In genomic region chrY:7283006-7283405, GRCh38 we compare ENCODE assay signal across 16 cellular contexts.
DNase-seq lines count a peak whose midpoint lies in the region; ATAC-seq lines count a peak whose summit lies in the region.
"Had no signal": no experiment of that assay in that cellular context is flagged by ENCODE, and none has a peak within 500 bp of the region (broad histone marks: within the 10 kb centered on the region; RNA-seq: fewer than 3 reads in every experiment).

No MANE protein-coding gene starts in this region.

- no peak for ATAC-seq in activated T-helper 17 cell treated with anti-CD3 and anti-CD28 coated beads, Interleukin-2, amount 50 U/mL, for 72 hours (replicated peaks)
- ATAC-seq in naive thymus-derived CD8-positive, alpha-beta T cell, result peak; percentile 31 to 40
- ATAC-seq in left colon (no peak), HG02938 (IDR thresholded peaks at IDR 0.05; ENCODE audit: unreplicated experiment) (no peak), HG03520 (IDR thresholded peaks at IDR 0.05; ENCODE audit: unreplicated experiment) (no peak)
- ATAC-seq: right cardiac atrium had no signal

- H3K4me3 Mint-ChIP-seq in activated naive CD4-positive, alpha-beta T cell treated with anti-CD3 and anti-CD28 coated beads for 36 hours, result peak overlapping the region; percentile 27
- H3K4me3 Mint-ChIP-seq in activated T-helper 17 cell treated with anti-CD3 and anti-CD28 coated beads, Interleukin-2, amount 50 U/mL, for 72 hours, result peak overlapping the region; percentile 62
- peak overlapping the region in 6 of 10 donors; percentile 50 to 81 (median 69) for H3K4me3 Mint-ChIP-seq in naive thymus-derived CD8-positive, alpha-beta T cell

- no peaks in the 10 kb centered on the region for H3K9me3 Mint-ChIP-seq in activated naive CD4-positive, alpha-beta T cell treated with anti-CD3 and anti-CD28 coated beads for 36 hours
- H3K9me3 Mint-ChIP-seq in activated T-helper 17 cell treated with anti-CD3 and anti-CD28 coated beads, Interleukin-2, amount 50 U/mL, for 72 hours, result no peaks in the 10 kb centered on the region
- no peaks in the 10 kb centered on the region for H3K9me3 Mint-ChIP-seq in naive thymus-derived CD8-positive, alpha-beta T cell

- peaks cover 67% of the 10 kb centered on the region for H3K4me1 Mint-ChIP-seq in activated naive CD4-positive, alpha-beta T cell treated with anti-CD3 and anti-CD28 coated beads for 36 hours (ENCODE audit: low read depth)
- H3K4me1 Mint-ChIP-seq in activated T-helper 17 cell treated with anti-CD3 and anti-CD28 coated beads, Interleukin-2, amount 50 U/mL, for 72 hours, result peaks cover 16% of the 10 kb centered on the region
- peaks cover 38 to 79% (median 60%) of the 10 kb centered on the region in 4 donors for H3K4me1 Mint-ChIP-seq in naive thymus-derived CD8-positive, alpha-beta T cell

- peak overlapping the region; percentile 49 for H3K27ac ChIP-seq in KOPT-K1 (ENCODE audit: low read depth, low read length, poor library complexity, severe bottlenecking)
- H3K27ac ChIP-seq: colonic mucosa, ovary, SK-N-MC, testis had no signal

- intact Hi-C loops in activated naive CD4-positive, alpha-beta T cell treated with anti-CD3 and anti-CD28 coated beads for 36 hours (cut with micrococcal nuclease), result no loop called here
- intact Hi-C loops in left colon (cut with DNase I, micrococcal nuclease), result no loop called here

- POLR2A ChIA-PET in naive thymus-derived CD8-positive, alpha-beta T cell (lab: Charles Lee), result interaction anchor here (1.1 kb wide), 1 partner anchor 10 kb away, joined by 9 read pairs; no protein-coding TSS in a partner anchor

- peaks cover 58% of the 10 kb centered on the region for H3K36me3 Mint-ChIP-seq in activated naive CD4-positive, alpha-beta T cell treated with anti-CD3 and anti-CD28 coated beads for 36 hours (ENCODE audit: low read depth)
- H3K36me3 Mint-ChIP-seq in activated T-helper 17 cell treated with anti-CD3 and anti-CD28 coated beads, Interleukin-2, amount 50 U/mL, for 72 hours (ENCODE audit: low read depth), result peaks cover 95% of the 10 kb centered on the region
- H3K36me3 Mint-ChIP-seq in naive thymus-derived CD8-positive, alpha-beta T cell, result peaks cover 0 to 60% (median 7%) of the 10 kb centered on the region in 3 donors

- DNase-seq in activated naive CD4-positive, alpha-beta T cell treated with anti-CD3 and anti-CD28 coated beads for 36 hours, result no peak
- no peak for DNase-seq in activated naive CD4-positive, alpha-beta T cell treated with anti-CD3 and anti-CD28 coated beads, Interleukin-2, amount 50 U/mL, for 16 hours
- peak in 2 of 10 donors; percentile 1 to 30 for DNase-seq in naive thymus-derived CD8-positive, alpha-beta T cell
- no peak for DNase-seq in left colon
- DNase-seq: activated gamma-delta T cell, colonic mucosa, HCEC 1CT, NCI-H146, ovary, right cardiac atrium, testis had no signal

- no peaks in the 10 kb centered on the region for H3K27me3 Mint-ChIP-seq in activated naive CD4-positive, alpha-beta T cell treated with anti-CD3 and anti-CD28 coated beads for 36 hours (ENCODE audit: low read depth)
- H3K27me3 Mint-ChIP-seq in activated T-helper 17 cell treated with anti-CD3 and anti-CD28 coated beads, Interleukin-2, amount 50 U/mL, for 72 hours, result no peaks in the 10 kb centered on the region
- no peaks in the 10 kb centered on the region for H3K27me3 Mint-ChIP-seq in naive thymus-derived CD8-positive, alpha-beta T cell

- CTCF ChIA-PET in activated naive CD4-positive, alpha-beta T cell treated with anti-CD3 and anti-CD28 coated beads for 36 hours (lab: Charles Lee), result interaction anchor here (0.6 to 1.3 kb wide), 2 partner anchors 9 to 35 kb away, joined by 3 read pairs; no protein-coding TSS in a partner anchor

- peak overlapping the region; percentile 87 for H3K27ac Mint-ChIP-seq in activated naive CD4-positive, alpha-beta T cell treated with anti-CD3 and anti-CD28 coated beads for 36 hours
- peak overlapping the region; percentile 85 for H3K27ac Mint-ChIP-seq in activated T-helper 17 cell treated with anti-CD3 and anti-CD28 coated beads, Interleukin-2, amount 50 U/mL, for 72 hours
- peak overlapping the region in 5 of 10 donors; percentile 87 to 95 (median 92) for H3K27ac Mint-ChIP-seq in naive thymus-derived CD8-positive, alpha-beta T cell

- no peaks in the 10 kb centered on the region for H3K9me3 ChIP-seq in KOPT-K1 (ENCODE audit: insufficient read depth, low read length, poor library complexity, severe bottlenecking)
- H3K9me3 ChIP-seq: colonic mucosa, ovary, testis had no signal

- peaks cover 41% of the 10 kb centered on the region for H3K36me3 ChIP-seq in KOPT-K1 (ENCODE audit: insufficient read depth, low read length)
- H3K36me3 ChIP-seq: colonic mucosa, ovary had no signal

Comparison
In these comparisons a context has a peak if more than half of its experiments do, and no peak if none do; other contexts are left out.
1. ATAC-seq: peak in naive thymus-derived CD8-positive, alpha-beta T cell (2 of 2); none in activated T-helper 17 cell treated with anti-CD3 and anti-CD28 coated beads, Interleukin-2, amount 50 U/mL, for 72 hours (single experiment), left colon (single experiment), HG02938 (single experiment) and HG03520 (single experiment).
2. Peak in every context shown above with its lines, with median percentiles within 50 percentile points of each other: H3K4me3 Mint-ChIP-seq.